19 cellular contexts compared by ENCODE assay signal in the genomic region with DNA sequence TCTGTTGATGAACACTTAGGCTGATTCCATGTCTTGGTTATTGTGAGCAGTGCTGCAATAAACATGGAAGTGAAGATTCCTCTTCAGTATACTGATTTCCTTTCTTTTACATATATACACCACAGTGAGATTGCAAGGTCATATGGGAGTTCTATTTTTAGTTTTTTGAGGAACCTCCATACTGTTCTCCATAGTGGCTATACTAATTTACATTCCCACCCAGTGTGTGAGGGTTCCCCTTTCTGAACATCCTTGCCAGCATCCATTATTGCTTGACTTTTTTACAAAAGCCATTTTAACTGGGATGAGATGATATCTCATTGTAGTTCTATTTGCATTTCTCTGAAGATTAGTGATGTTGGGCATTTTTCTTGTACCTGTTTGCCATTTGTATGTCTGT.
"Had no signal": no experiment of that assay in that cellular context is flagged by ENCODE, and none has a peak within 500 bp of the region (broad histone marks: within the 10 kb centered on the region; RNA-seq: fewer than 3 reads in every experiment).

No MANE protein-coding gene starts in this region.

- DNase-seq: activated CD4-positive, alpha-beta memory T cell treated with anti-CD3 and anti-CD28 coated beads, Interleukin-2, amount 10 ng/mL, durations not matched to agents 7 days and 5 days; activated CD4-positive, alpha-beta T cell treated with anti-CD3 and anti-CD28 coated beads for 36 hours; activated CD4-positive, alpha-beta T cell treated with anti-CD3 and anti-CD28 coated beads, Interleukin-2, amount 50 U/mL, for 1 hour; activated gamma-delta T cell; activated naive CD4-positive, alpha-beta T cell treated with anti-CD3 and anti-CD28 coated beads for 36 hours; activated T-cell treated with anti-CD3 and anti-CD28 coated beads for 4 hours; activated T-cell treated with anti-CD3 and anti-CD28 coated beads, Interleukin-2, amount 50 U/mL, for 48 hours; amygdala; NCI-H1048; NCI-H1930; NCI-H2171 treated with DMSO at 0.1 percent for 48 hours; NCI-H226; NCI-H510A; NCI-H526 treated with DMSO at 0.1 percent for 48 hours; NK-92 treated with Interleukin-12 subunit alpha and Interleukin-12 subunit beta, amount 100 ng/mL, for 24 hours; Peyer's patch; Right ventricle myocardium superior; T-helper 1 cell; WERI-Rb-1 had no signal
